In genomic region chr4:145130788-145131398, GRCh38 we compare ENCODE assay signal across 11 cellular contexts. TPM values are rescaled to one million over a fixed set of nuclear protein-coding genes. Genes with fewer than 3 reads are reported as not detected.
A peak's percentile ranks its signal among the peaks of the same experiment; 100 is the strongest.
DNase-seq lines count a peak whose midpoint lies in the region; ATAC-seq, FAIRE-seq and TF ChIP-seq lines count a peak whose summit lies in the region.
"Had no signal": no experiment of that assay in that cellular context is flagged by ENCODE, and none has a peak within 500 bp of the region (broad histone marks: within the 10 kb centered on the region; RNA-seq: fewer than 3 reads in every experiment).

No MANE protein-coding gene starts in this region.

- DNase-seq in GM12892 (ENCODE audit: insufficient read length) (no peak), foreskin keratinocyte (peak; percentile 33 to 52), DMS153 (lab: John Stamatoyannopoulos, UW) (no peak), caudate nucleus (lab: John Stamatoyannopoulos, UW) (no peak)
- DNase-seq in activated CD4-positive, alpha-beta memory T cell treated with anti-CD3 and anti-CD28 coated beads for 36 hours = no peak
- DNase-seq: foreskin melanocyte, tibial artery had no signal

- TF ChIP-seq CTCF in 22Rv1 (IDR thresholded peaks at IDR 0.05) (no peak), foreskin keratinocyte (conservative IDR thresholded peaks at IDR 0.05) (no peak)

- POLR2A ChIA-PET in activated CD4-positive, alpha-beta memory T cell treated with anti-CD3 and anti-CD28 coated beads for 36 hours (lab: Charles Lee) = no interaction called here

- H3K4me1 ChIP-seq in foreskin keratinocyte = no peaks in the 10 kb centered on the region

- H3K9me3 Mint-ChIP-seq in activated CD4-positive, alpha-beta memory T cell treated with anti-CD3 and anti-CD28 coated beads for 36 hours = no peaks in the 10 kb centered on the region

- peaks cover 48% of the 10 kb centered on the region for H3K36me3 Mint-ChIP-seq in activated CD4-positive, alpha-beta memory T cell treated with anti-CD3 and anti-CD28 coated beads for 36 hours

- no peak overlapping the region for H3K4me3 Mint-ChIP-seq in activated CD4-positive, alpha-beta memory T cell treated with anti-CD3 and anti-CD28 coated beads for 36 hours

- no peaks in the 10 kb centered on the region for H3K27me3 Mint-ChIP-seq in activated CD4-positive, alpha-beta memory T cell treated with anti-CD3 and anti-CD28 coated beads for 36 hours
- H3K27me3 Mint-ChIP-seq: progenitor cell of endocrine pancreas had no signal

- H3K27ac Mint-ChIP-seq in activated CD4-positive, alpha-beta memory T cell treated with anti-CD3 and anti-CD28 coated beads for 36 hours = peak overlapping the region; percentile 82
- H3K27ac Mint-ChIP-seq: progenitor cell of endocrine pancreas had no signal

- FAIRE-seq in GM12892 (lab: Jason Lieb, UNC) = peak; percentile 72

- peaks cover 63% of the 10 kb centered on the region for H3K4me1 Mint-ChIP-seq in activated CD4-positive, alpha-beta memory T cell treated with anti-CD3 and anti-CD28 coated beads for 36 hours (ENCODE audit: low read depth)

- ATAC-seq in foreskin keratinocyte (peak; percentile 54), GM21528 (IDR thresholded peaks at IDR 0.05; ENCODE audit: low FRiP score, unreplicated experiment) (no peak), HG02884 (IDR thresholded peaks at IDR 0.05; ENCODE audit: unreplicated experiment) (no peak)

- CTCF ChIA-PET in activated CD4-positive, alpha-beta memory T cell treated with anti-CD3 and anti-CD28 coated beads for 36 hours (lab: Charles Lee) = interaction anchor here (1.2 kb wide), 1 partner anchor 47 kb away, joined by 3 read pairs; no protein-coding TSS in a partner anchor

- no peak for TF ChIP-seq POLR2A in GM12892 (IDR thresholded peaks at IDR 0.05; ENCODE audit: low read depth, low read length)

- H3K27ac ChIP-seq in 22Rv1 (0 out of 2 replicates have a peak overlapping the region, but pooled peaks have one; percentile 2), foreskin keratinocyte (no peak overlapping the region), caudate nucleus (ENCODE audit: low read depth, low read length) (no peak overlapping the region)

- intact Hi-C loops in activated CD4-positive, alpha-beta memory T cell treated with anti-CD3 and anti-CD28 coated beads for 36 hours (cut with micrococcal nuclease) = loop anchor here (1.0 to 10.0 kb wide), 2 partner anchors 354 to 957 kb away; partner anchors contain the start of gene SMAD1

- no peaks in the 10 kb centered on the region for H3K27me3 ChIP-seq in foreskin keratinocyte
- H3K27me3 ChIP-seq: tibial artery had no signal

RNA-seq across cellular contexts. Expression of gene ABCE1, which starts 32.8 kb away (rescaled TPM):
- 76.8 TPM for polyA plus RNA-seq in GM12892 (2012; ENCODE audit: missing spikeins)
- total RNA-seq in activated CD4-positive, alpha-beta memory T cell treated with anti-CD3 and anti-CD28 coated beads for 36 hours = 100 to 1,000 TPM; 138 to 145 TPM
- 116 and 127 TPM in 2 replicates for total RNA-seq in foreskin keratinocyte
- polyA plus RNA-seq in foreskin keratinocyte = 33.7 and 43.4 TPM in 2 replicates

RNA-seq across cellular contexts. Expression of gene ANAPC10, which starts 32.9 kb away (rescaled TPM):
- 24.8 TPM for polyA plus RNA-seq in GM12892 (2012; ENCODE audit: missing spikeins)
- 10 to 100 TPM; 28.2 to 28.3 TPM for total RNA-seq in activated CD4-positive, alpha-beta memory T cell treated with anti-CD3 and anti-CD28 coated beads for 36 hours
- 22.8 and 23.5 TPM in 2 replicates for total RNA-seq in foreskin keratinocyte
- polyA plus RNA-seq in foreskin keratinocyte = 20.2 and 25.4 TPM in 2 replicates

RNA-seq across cellular contexts. Expression of gene OTUD4, which starts 49.5 kb away (rescaled TPM):
- 16.1 TPM for polyA plus RNA-seq in GM12892 (2012; ENCODE audit: missing spikeins)
- 10 to 100 TPM; 41.5 to 43.3 TPM for total RNA-seq in activated CD4-positive, alpha-beta memory T cell treated with anti-CD3 and anti-CD28 coated beads for 36 hours
- 33.7 and 36.4 TPM in 2 replicates for total RNA-seq in foreskin keratinocyte
- 6.3 and 7.5 TPM in 2 replicates for polyA plus RNA-seq in foreskin keratinocyte

Comparison
In these comparisons a context has a peak if more than half of its experiments do, and no peak if none do; other contexts are left out.
1. DNase-seq: peak in foreskin keratinocyte (2 of 2); none in GM12892 (single experiment), activated CD4-positive, alpha-beta memory T cell treated with anti-CD3 and anti-CD28 coated beads for 36 hours (single experiment), DMS153 (single experiment) and caudate nucleus (0 of 61).